Comparison of ENCODE assay signal across 1 cellular context in the genomic region with DNA sequence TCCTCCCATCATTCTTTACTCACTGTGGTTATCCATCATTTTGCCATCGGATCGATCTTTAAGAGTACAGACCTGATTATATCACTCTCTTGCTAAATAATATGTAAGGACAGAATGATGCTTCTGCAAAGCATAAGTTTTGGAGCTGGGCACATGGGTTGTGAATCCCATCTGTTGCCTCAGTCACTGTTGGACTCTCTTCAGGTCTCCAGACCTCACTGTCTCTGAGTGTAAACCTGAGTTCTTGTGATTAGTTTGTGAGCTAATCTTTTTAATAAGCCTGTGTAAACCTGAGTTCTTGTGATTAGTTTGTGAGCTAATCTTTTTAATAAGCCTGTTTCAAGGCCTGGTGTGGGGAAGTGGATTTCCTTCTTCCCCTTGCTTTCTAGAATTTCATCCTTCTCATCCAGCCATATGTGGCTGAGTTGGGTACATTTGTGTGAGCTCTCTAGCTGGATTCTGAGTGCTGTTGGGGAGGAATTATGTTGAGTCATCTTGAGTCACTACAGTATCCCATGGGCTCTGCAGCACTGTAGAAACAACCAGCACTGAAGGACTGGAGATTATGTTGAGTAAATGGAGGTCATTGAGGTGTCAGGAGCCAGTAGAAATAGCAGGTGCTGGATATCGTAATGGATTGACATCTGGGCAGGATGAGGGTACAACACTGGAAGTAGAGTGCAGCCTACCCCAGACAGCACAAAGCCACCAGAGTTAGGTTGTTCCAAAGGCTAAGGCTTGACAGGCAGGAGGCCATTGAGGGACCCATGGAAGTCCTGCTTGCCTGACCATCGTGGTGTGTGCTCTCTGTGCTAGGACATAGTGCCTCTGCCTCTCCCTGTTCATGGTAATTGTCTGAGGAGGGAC.
A peak's percentile ranks its signal among the peaks of the same experiment; 100 is the strongest.
TF ChIP-seq lines count a peak whose summit lies in the region.

No MANE protein-coding gene starts in this region.

TF ChIP-seq in K562, 482 proteins besides CTCF, POLR2A, EP300 and RAD21 (continued from another document and continues in another):
- TF ChIP-seq ZNF766 (CRISPR knock-in tag; conservative IDR thresholded peaks at IDR 0.05) (no peak), SMARCA4 (IDR thresholded peaks at IDR 0.05) (peak; percentile 76), POLR2H (tag; IDR thresholded peaks at IDR 0.05; ENCODE audit: low read depth) (no peak), EHMT2 (IDR thresholded peaks at IDR 0.05) (peak; percentile 92), ZNF445 (CRISPR knock-in tag; IDR thresholded peaks at IDR 0.05; ENCODE audit: low read depth) (no peak), MAFF (IDR thresholded peaks at IDR 0.05; ENCODE audit: low read length) (peak; percentile 89), ESRRA (IDR thresholded peaks at IDR 0.05; ENCODE audit: borderline replicate concordance, low read depth) (peak; percentile 15; the same call in 1 of the 2 replicates), FOXK2 (conservative IDR thresholded peaks at IDR 0.05 in 1 of 2, IDR thresholded peaks at IDR 0.05 in 1 of 2; ENCODE audit: low read depth in 2 of 2) (peak; percentile 41 to 49; a peak in 3 of 4 replicates), NR2C1 (IDR thresholded peaks at IDR 0.05) (no peak), NR2C1 (tag; IDR thresholded peaks at IDR 0.05) (0 out of 2 replicates have a peak, but pooled peaks have one; percentile 16), U2AF2 (optimal IDR thresholded peaks at IDR 0.05; ENCODE audit: low read depth, low read length) (no peak), FOSL1 (tag; conservative IDR thresholded peaks at IDR 0.05) (peak; percentile 92), SP2 (IDR thresholded peaks at IDR 0.05; ENCODE audit: extremely low read depth, low read depth, low read length, poor library complexity, severe bottlenecking) (no peak), NR4A1 (CRISPR knock-in tag; IDR thresholded peaks at IDR 0.05) (no peak), NR4A1 (tag; IDR thresholded peaks at IDR 0.05) (0 out of 2 replicates have a peak, but pooled peaks have one; percentile 82), PCBP1 (IDR thresholded peaks at IDR 0.05; ENCODE audit: low read depth, low read length, poor library complexity, severe bottlenecking) (no peak), ZNF75A (CRISPR knock-in tag; IDR thresholded peaks at IDR 0.05) (no peak), NEUROD1 (IDR thresholded peaks at IDR 0.05; ENCODE audit: borderline replicate concordance, low read depth, low read length, partially characterized antibody) (no peak), JUND (IDR thresholded peaks at IDR 0.05; ENCODE audit: borderline replicate concordance, low read depth, low read length) (peak; percentile 81; the same call in 1 of the 2 replicates), JUND (tag; IDR thresholded peaks at IDR 0.05; ENCODE audit: borderline replicate concordance, low read depth, low read length) (peak; percentile 84; the same call in 2 of the 3 replicates), RBBP5 (IDR thresholded peaks at IDR 0.05; ENCODE audit: borderline replicate concordance, insufficient read depth, low read length, poor library complexity, severe bottlenecking) (no peak), CC2D1A (IDR thresholded peaks at IDR 0.05) (no peak), ASH1L (IDR thresholded peaks at IDR 0.05; ENCODE audit: borderline replicate concordance, low read depth, partially characterized antibody) (no peak), BDP1 (IDR thresholded peaks at IDR 0.05; ENCODE audit: insufficient read depth, insufficient read length) (no peak), ARID1B (IDR thresholded peaks at IDR 0.05) (peak; percentile 64), DMBX1 (CRISPR knock-in tag; IDR thresholded peaks at IDR 0.05; ENCODE audit: borderline replicate concordance) (peak; percentile 27; the same call in 1 of the 2 replicates), ZFP1 (CRISPR knock-in tag; IDR thresholded peaks at IDR 0.05) (no peak), MYC (IDR thresholded peaks at IDR 0.05; ENCODE audit: low read depth, low read length) (no peak), MYC (CRISPR knock-in tag; IDR thresholded peaks at IDR 0.05; ENCODE audit: borderline replicate concordance, low read depth) (no peak), ZBTB17 (CRISPR knock-in tag; IDR thresholded peaks at IDR 0.05) (no peak), FOXA3 (CRISPR knock-in tag; conservative IDR thresholded peaks at IDR 0.05 in 1 of 2, IDR thresholded peaks at IDR 0.05 in 1 of 2) (peak in 1 of 2 experiments; percentile 63; a peak in 1 of 4 replicates), CBFA2T3 (IDR thresholded peaks at IDR 0.05) (peak; percentile 71), SMARCA5 (IDR thresholded peaks at IDR 0.05) (0 out of 2 replicates have a peak, but pooled peaks have one; percentile 28), RBM22 (IDR thresholded peaks at IDR 0.05; ENCODE audit: low read depth, low read length, poor library complexity, severe bottlenecking) (no peak), RCOR1 (IDR thresholded peaks at IDR 0.05; ENCODE audit: borderline replicate concordance in 1 of 2, low read depth in 2 of 2, low read length in 2 of 2) (peak in 1 of 2 experiments; percentile 28; a peak in 1 of 4 replicates), KDM1A (IDR thresholded peaks at IDR 0.05) (peak in 1 of 2 experiments; percentile 26; a peak in 2 of 4 replicates), NFXL1 (CRISPR knock-in tag; IDR thresholded peaks at IDR 0.05) (0 out of 2 replicates have a peak, but pooled peaks have one; percentile 35), ETV1 (tag; conservative IDR thresholded peaks at IDR 0.05; ENCODE audit: low read depth) (no peak), CBFB (CRISPR knock-in tag; IDR thresholded peaks at IDR 0.05) (no peak), ZNF23 (CRISPR knock-in tag; IDR thresholded peaks at IDR 0.05) (no peak), RUNX1 (IDR thresholded peaks at IDR 0.05; ENCODE audit: low read depth) (no peak), ARNT (IDR thresholded peaks at IDR 0.05) (0 out of 4 replicates have a peak, but pooled peaks of 1 of the 2 experiments have one; percentile 32)
- TF ChIP-seq, protein P1, sequence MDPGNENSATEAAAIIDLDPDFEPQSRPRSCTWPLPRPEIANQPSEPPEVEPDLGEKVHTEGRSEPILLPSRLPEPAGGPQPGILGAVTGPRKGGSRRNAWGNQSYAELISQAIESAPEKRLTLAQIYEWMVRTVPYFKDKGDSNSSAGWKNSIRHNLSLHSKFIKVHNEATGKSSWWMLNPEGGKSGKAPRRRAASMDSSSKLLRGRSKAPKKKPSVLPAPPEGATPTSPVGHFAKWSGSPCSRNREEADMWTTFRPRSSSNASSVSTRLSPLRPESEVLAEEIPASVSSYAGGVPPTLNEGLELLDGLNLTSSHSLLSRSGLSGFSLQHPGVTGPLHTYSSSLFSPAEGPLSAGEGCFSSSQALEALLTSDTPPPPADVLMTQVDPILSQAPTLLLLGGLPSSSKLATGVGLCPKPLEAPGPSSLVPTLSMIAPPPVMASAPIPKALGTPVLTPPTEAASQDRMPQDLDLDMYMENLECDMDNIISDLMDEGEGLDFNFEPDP (CRISPR knock-in tag; IDR thresholded peaks at IDR 0.05), result no peak
- TF ChIP-seq, protein P2, sequence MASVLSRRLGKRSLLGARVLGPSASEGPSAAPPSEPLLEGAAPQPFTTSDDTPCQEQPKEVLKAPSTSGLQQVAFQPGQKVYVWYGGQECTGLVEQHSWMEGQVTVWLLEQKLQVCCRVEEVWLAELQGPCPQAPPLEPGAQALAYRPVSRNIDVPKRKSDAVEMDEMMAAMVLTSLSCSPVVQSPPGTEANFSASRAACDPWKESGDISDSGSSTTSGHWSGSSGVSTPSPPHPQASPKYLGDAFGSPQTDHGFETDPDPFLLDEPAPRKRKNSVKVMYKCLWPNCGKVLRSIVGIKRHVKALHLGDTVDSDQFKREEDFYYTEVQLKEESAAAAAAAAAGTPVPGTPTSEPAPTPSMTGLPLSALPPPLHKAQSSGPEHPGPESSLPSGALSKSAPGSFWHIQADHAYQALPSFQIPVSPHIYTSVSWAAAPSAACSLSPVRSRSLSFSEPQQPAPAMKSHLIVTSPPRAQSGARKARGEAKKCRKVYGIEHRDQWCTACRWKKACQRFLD (CRISPR knock-in tag; IDR thresholded peaks at IDR 0.05), result 0 out of 2 replicates have a peak, but pooled peaks have one; percentile 23
- TF ChIP-seq, protein P3, sequence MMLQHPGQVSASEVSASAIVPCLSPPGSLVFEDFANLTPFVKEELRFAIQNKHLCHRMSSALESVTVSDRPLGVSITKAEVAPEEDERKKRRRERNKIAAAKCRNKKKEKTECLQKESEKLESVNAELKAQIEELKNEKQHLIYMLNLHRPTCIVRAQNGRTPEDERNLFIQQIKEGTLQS (IDR thresholded peaks at IDR 0.05), result peak; percentile 77
- TF ChIP-seq, protein P3 (CRISPR knock-in tag; conservative IDR thresholded peaks at IDR 0.05), result no peak
- TF ChIP-seq, protein P4, sequence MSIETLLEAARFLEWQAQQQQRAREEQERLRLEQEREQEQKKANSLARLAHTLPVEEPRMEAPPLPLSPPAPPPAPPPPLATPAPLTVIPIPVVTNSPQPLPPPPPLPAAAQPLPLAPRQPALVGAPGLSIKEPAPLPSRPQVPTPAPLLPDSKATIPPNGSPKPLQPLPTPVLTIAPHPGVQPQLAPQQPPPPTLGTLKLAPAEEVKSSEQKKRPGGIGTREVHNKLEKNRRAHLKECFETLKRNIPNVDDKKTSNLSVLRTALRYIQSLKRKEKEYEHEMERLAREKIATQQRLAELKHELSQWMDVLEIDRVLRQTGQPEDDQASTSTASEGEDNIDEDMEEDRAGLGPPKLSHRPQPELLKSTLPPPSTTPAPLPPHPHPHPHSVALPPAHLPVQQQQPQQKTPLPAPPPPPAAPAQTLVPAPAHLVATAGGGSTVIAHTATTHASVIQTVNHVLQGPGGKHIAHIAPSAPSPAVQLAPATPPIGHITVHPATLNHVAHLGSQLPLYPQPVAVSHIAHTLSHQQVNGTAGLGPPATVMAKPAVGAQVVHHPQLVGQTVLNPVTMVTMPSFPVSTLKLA (conservative IDR thresholded peaks at IDR 0.05), result peak; percentile 7 to 13; a peak in 1 of 4 replicates
- TF ChIP-seq, protein P5, sequence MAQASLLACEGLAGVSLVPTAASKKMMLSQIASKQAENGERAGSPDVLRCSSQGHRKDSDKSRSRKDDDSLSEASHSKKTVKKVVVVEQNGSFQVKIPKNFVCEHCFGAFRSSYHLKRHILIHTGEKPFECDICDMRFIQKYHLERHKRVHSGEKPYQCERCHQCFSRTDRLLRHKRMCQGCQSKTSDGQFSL (CRISPR knock-in tag; IDR thresholded peaks at IDR 0.05), result no peak
- TF ChIP-seq, protein P5 (tag; IDR thresholded peaks at IDR 0.05), result no peak
- TF ChIP-seq, protein P6, sequence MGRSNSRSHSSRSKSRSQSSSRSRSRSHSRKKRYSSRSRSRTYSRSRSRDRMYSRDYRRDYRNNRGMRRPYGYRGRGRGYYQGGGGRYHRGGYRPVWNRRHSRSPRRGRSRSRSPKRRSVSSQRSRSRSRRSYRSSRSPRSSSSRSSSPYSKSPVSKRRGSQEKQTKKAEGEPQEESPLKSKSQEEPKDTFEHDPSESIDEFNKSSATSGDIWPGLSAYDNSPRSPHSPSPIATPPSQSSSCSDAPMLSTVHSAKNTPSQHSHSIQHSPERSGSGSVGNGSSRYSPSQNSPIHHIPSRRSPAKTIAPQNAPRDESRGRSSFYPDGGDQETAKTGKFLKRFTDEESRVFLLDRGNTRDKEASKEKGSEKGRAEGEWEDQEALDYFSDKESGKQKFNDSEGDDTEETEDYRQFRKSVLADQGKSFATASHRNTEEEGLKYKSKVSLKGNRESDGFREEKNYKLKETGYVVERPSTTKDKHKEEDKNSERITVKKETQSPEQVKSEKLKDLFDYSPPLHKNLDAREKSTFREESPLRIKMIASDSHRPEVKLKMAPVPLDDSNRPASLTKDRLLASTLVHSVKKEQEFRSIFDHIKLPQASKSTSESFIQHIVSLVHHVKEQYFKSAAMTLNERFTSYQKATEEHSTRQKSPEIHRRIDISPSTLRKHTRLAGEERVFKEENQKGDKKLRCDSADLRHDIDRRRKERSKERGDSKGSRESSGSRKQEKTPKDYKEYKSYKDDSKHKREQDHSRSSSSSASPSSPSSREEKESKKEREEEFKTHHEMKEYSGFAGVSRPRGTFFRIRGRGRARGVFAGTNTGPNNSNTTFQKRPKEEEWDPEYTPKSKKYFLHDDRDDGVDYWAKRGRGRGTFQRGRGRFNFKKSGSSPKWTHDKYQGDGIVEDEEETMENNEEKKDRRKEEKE (IDR thresholded peaks at IDR 0.05; ENCODE audit: borderline replicate concordance in 1 of 2, control insufficient read depth in 1 of 2, low read depth in 2 of 2, low read length in 1 of 2), result no peak
- TF ChIP-seq, protein P7, sequence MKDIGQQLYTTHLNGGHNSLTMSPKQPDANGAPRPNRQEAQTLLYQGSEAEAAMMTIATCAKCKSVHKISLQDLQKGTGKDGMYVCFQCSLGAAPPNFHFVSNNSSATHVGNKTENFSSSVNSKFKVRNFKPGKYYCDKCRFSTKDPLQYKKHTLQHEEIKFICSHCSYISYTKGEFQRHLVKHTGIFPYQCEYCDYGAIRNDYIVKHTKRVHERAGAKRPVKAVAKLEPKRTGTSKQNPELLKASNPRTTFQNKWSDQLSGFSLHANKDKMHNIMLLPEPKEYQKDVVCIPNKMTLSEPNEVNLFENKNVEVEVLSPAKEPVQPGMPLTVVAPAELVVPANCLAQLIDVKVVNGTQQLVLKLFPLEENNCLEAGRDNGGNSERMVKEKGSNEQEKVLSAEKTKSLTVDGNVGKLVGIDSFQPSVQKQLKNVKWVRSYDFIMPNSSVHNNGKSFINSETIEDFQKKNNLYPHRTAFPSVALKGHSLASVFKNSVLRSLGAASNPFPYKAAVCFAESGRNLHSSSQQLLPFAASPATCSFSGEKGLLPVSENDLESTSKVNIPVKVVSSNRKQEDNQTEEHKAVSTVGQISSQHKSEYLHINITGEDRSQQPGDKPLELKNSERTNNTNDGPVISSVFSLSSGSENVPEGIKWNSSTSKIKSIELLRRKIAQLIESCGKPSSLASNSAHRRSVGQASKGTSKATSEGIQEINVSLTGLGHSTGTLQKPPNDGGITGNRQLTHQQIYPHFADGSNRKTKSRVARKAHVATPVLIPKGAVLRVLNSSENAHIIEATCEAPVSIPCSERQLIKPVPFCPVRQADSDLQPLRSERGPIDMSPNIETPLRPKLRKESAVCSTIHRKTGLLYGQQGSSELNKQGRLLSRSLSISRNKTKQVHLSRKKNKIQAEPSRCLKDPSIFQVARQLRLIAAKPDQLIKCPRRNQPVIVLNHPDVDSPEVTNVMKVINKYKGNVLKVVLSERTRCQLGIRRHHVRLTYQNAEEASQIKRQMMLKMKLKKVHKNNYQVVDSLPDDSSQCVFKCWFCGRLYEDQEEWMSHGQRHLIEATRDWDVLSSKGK (CRISPR knock-in tag; IDR thresholded peaks at IDR 0.05), result no peak
- TF ChIP-seq, protein P8, sequence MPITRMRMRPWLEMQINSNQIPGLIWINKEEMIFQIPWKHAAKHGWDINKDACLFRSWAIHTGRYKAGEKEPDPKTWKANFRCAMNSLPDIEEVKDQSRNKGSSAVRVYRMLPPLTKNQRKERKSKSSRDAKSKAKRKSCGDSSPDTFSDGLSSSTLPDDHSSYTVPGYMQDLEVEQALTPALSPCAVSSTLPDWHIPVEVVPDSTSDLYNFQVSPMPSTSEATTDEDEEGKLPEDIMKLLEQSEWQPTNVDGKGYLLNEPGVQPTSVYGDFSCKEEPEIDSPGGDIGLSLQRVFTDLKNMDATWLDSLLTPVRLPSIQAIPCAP (CRISPR knock-in tag; IDR thresholded peaks at IDR 0.05; ENCODE audit: borderline replicate concordance), result no peak
